In the genomic region with DNA sequence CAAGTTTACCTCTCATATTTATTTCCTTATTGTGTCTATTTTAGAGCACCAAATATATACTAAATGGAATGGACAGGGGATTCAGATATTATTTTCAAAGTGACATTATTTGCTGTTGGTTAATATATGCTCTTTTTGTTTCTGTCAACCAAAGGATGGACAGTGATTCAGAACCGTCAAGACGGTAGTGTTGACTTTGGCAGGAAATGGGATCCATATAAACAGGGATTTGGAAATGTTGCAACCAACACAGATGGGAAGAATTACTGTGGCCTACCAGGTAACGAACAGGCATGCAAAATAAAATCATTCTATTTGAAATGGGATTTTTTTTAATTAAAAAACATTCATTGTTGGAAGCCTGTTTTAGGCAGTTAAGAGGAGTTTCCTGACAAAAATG, we compare ENCODE assay signal across 21 cellular contexts. TPM values are rescaled to one million over a fixed set of nuclear protein-coding genes. Genes with fewer than 3 reads are reported as not detected.
DNase-seq lines count a peak whose midpoint lies in the region; ATAC-seq and TF ChIP-seq lines count a peak whose summit lies in the region.
"Had no signal": no experiment of that assay in that cellular context is flagged by ENCODE, and none has a peak within 500 bp of the region (broad histone marks: within the 10 kb centered on the region; RNA-seq: fewer than 3 reads in every experiment).

No MANE protein-coding gene starts in this region.

- DNase-seq in MCF 10A (ENCODE audit: unreplicated experiment) (peak; percentile 77), breast epithelium (ENCODE audit: low spot score in 2 of 2) (no peak), epithelial cell of esophagus (ENCODE audit: low read depth) (peak; percentile 38), GM23248 (no peak), retina (no peak)
- DNase-seq: 8988T; BE2C; Caco-2; CD4-positive, CD25-positive, alpha-beta regulatory T cell; DMS153; GF-D8; H9; NCI-H1105; NCI-H1694; NCI-H2081 treated with DMSO at 0.1 percent for 48 hours; NCI-H446 treated with DMSO at 0.1 percent for 48 hours; SHP77 treated with DMSO at 0.1 percent for 48 hours; SK-N-SH had no signal

- H3K9me3 ChIP-seq in breast epithelium (no peaks in the 10 kb centered on the region), GM23248 (ENCODE audit: low read depth) (no peaks in the 10 kb centered on the region)
- H3K9me3 ChIP-seq: BE2C, Caco-2, SK-N-SH had no signal

- no peak for ATAC-seq in HG02759 (IDR thresholded peaks at IDR 0.05; ENCODE audit: unreplicated experiment)

- BruUV-seq in MCF 10A (replicated peaks; lab: Mats Ljungman, UMichigan), result no TSS peak

- H3K4me3 Mint-ChIP-seq in MCF 10A (ENCODE audit: unreplicated experiment), result no peak overlapping the region
- H3K4me3 Mint-ChIP-seq: CD4-positive, CD25-positive, alpha-beta regulatory T cell; H9 had no signal

- no peak overlapping the region for H3K4me2 ChIP-seq in GM23248 (ENCODE audit: unreplicated experiment)
- H3K4me2 ChIP-seq: SK-N-SH had no signal

- TF ChIP-seq CTCF in MCF 10A (IDR thresholded peaks at IDR 0.05; ENCODE audit: unreplicated experiment) (no peak), breast epithelium (IDR thresholded peaks at IDR 0.05) (no peak), epithelial cell of esophagus (IDR thresholded peaks at IDR 0.05; ENCODE audit: insufficient read depth, low read depth, low read length, missing control alignments) (no peak)

- no peak overlapping the region for H3K27ac ChIP-seq in breast epithelium
- H3K27ac ChIP-seq in GM23248, result no peak overlapping the region

- no peaks in the 10 kb centered on the region for H3K4me1 ChIP-seq in breast epithelium
- H3K4me1 ChIP-seq in GM23248 (ENCODE audit: insufficient read depth), result no peaks in the 10 kb centered on the region
- H3K4me1 ChIP-seq: BE2C had no signal

- no peak for TF ChIP-seq POLR2A in breast epithelium (IDR thresholded peaks at IDR 0.05)

- H3K36me3 Mint-ChIP-seq in MCF 10A (ENCODE audit: insufficient read depth, unreplicated experiment), result no peaks in the 10 kb centered on the region
- H3K36me3 Mint-ChIP-seq: CD4-positive, CD25-positive, alpha-beta regulatory T cell had no signal

- H3K27me3 ChIP-seq in breast epithelium, result no peaks in the 10 kb centered on the region
- 0 out of 2 replicates have a peak, but pooled peaks cover 9% of the 10 kb centered on the region for H3K27me3 ChIP-seq in GM23248 (replicated peaks; ENCODE audit: insufficient read depth)

- no peak overlapping the region for H2AFZ ChIP-seq in GM23248

- no peaks in the 10 kb centered on the region for H3K27me3 Mint-ChIP-seq in MCF 10A (ENCODE audit: insufficient read depth, unreplicated experiment)

- H3K4me3 ChIP-seq in breast epithelium, result no peak overlapping the region
- H3K4me3 ChIP-seq in epithelial cell of esophagus (ENCODE audit: low read length), result no peak overlapping the region
- no peak overlapping the region for H3K4me3 ChIP-seq in GM23248

- peak overlapping the region; percentile 39 for H3K27ac Mint-ChIP-seq in MCF 10A (ENCODE audit: low read depth, unreplicated experiment)
- H3K27ac Mint-ChIP-seq: CD4-positive, CD25-positive, alpha-beta regulatory T cell; H9 had no signal

- no peaks in the 10 kb centered on the region for H3K9me2 ChIP-seq in GM23248 (ENCODE audit: insufficient read depth)
- H3K9me2 ChIP-seq: SK-N-SH had no signal

- H3K9ac ChIP-seq in GM23248, result no peak overlapping the region
- H3K9ac ChIP-seq: SK-N-SH had no signal

- H3K9me3 Mint-ChIP-seq in MCF 10A (ENCODE audit: unreplicated experiment), result no peaks in the 10 kb centered on the region
- H3K9me3 Mint-ChIP-seq: H9 had no signal

- no peaks in the 10 kb centered on the region for H4K20me1 ChIP-seq in GM23248 (ENCODE audit: insufficient read depth)

- H3K79me2 ChIP-seq in GM23248 (ENCODE audit: insufficient read depth), result no peaks in the 10 kb centered on the region

- in situ Hi-C loops in GM23248 (cut with MboI), result loop anchor here (25.0 kb wide), 1 partner anchor 793 kb away; no protein-coding TSS in a partner anchor

- peaks cover 6% of the 10 kb centered on the region for H3K4me1 Mint-ChIP-seq in MCF 10A (ENCODE audit: insufficient read depth, unreplicated experiment)
- H3K4me1 Mint-ChIP-seq: CD4-positive, CD25-positive, alpha-beta regulatory T cell had no signal

- H3K36me3 ChIP-seq in breast epithelium (no peaks in the 10 kb centered on the region), GM23248 (ENCODE audit: low read depth) (no peaks in the 10 kb centered on the region)
- H3K36me3 ChIP-seq: BE2C had no signal

- POLR2A ChIA-PET in MCF 10A (lab: Yijun Ruan, JAX), result interaction anchor here (0.8 to 2.2 kb wide), 3 partner anchors 9 to 41 kb away, joined by 3 to 8 read pairs (median 4); a partner anchor contains a TSS

- CTCF ChIA-PET in MCF 10A (lab: Yijun Ruan, JAX), result interaction anchor here (0.6 to 6.7 kb wide), 6 partner anchors 10 to 78 kb away, joined by 3 to 59 read pairs (median 16); no protein-coding TSS in a partner anchor

- no peaks in the 10 kb centered on the region for H3F3A ChIP-seq in GM23248 (ENCODE audit: insufficient read depth)

- intact Hi-C loops in MCF 10A (cut with micrococcal nuclease), result loop anchor here (5.0 kb wide), 1 partner anchor 33 kb away; no protein-coding TSS in a partner anchor
- intact Hi-C loops in breast epithelium (cut with DNase I; ENCODE audit: low total_unique reads), result no loop called here

- WGBS in GM23248 (ENCODE audit: low coverage in 1 of 2, low lambda C conversion rate in 2 of 2, missing lambda C conversion rate in 2 of 2), 2 experiments, result 25 to 37% methylated on average over 3 of the region's 3 CpGs

RNA-seq across cellular contexts. Expression of a gene that starts 6.2 kb away (rescaled TPM):
- total RNA-seq in MCF 10A (2022) (not detected in 2 replicates), breast epithelium (1 to 10 TPM in 1 of 3 donors, not detected in 2; 3.9 TPM)
- total RNA-seq in GM23248 (2014; rRNA removed; shearing (Covaris generic)), result not detected in 2 replicates
- polyA plus RNA-seq in GM23248 (2016; fragmentation: Nextera tagmentation; extraction: Ambion mirVana), result not detected in 2 replicates
- total RNA-seq: CD4-positive, CD25-positive, alpha-beta regulatory T cell; H9; LHCN-M2; OCI-LY7 had no signal
- polyA plus RNA-seq: CD4-positive, CD25-positive, alpha-beta regulatory T cell; SK-N-SH had no signal

RNA-seq across cellular contexts. Expression of a gene that starts 18.8 kb away (rescaled TPM):
- 107 and 136 TPM in 2 replicates for total RNA-seq in MCF 10A (2022)
- 10 to 100 TPM; 38.1 to 61.2 (median 54.4) TPM for total RNA-seq in breast epithelium
- total RNA-seq in GM23248 (2014; rRNA removed; shearing (Covaris generic)), result 84.7 and 84.8 TPM in 2 replicates
- polyA plus RNA-seq in GM23248 (2016; fragmentation: Nextera tagmentation; extraction: Ambion mirVana), result 72.0 and 81.7 TPM in 2 replicates

RNA-seq across cellular contexts. Expression of a gene that starts 21.5 kb away (rescaled TPM):
- total RNA-seq in MCF 10A (2022) (not detected in 2 replicates), breast epithelium (under 1 TPM in 1 of 3 donors, not detected in 2; 0.66 TPM)
- not detected in 2 replicates for total RNA-seq in GM23248 (2014; rRNA removed; shearing (Covaris generic))
- polyA plus RNA-seq in GM23248 (2016; fragmentation: Nextera tagmentation; extraction: Ambion mirVana), result not detected in 2 replicates
- total RNA-seq: CD4-positive, CD25-positive, alpha-beta regulatory T cell; H9; LHCN-M2; OCI-LY7 had no signal
- polyA plus RNA-seq: CD4-positive, CD25-positive, alpha-beta regulatory T cell; SK-N-SH had no signal

RNA-seq across cellular contexts. Expression of a gene that starts 43.4 kb away (rescaled TPM):
- total RNA-seq in MCF 10A (2022), result 3.2 and 4.9 TPM in 2 replicates
- total RNA-seq in breast epithelium, result 1 to 10 TPM in 1 of 3 donors, not detected in 2; 3.3 TPM
- not detected in 2 replicates for total RNA-seq in GM23248 (2014; rRNA removed; shearing (Covaris generic))
- polyA plus RNA-seq in GM23248 (2016; fragmentation: Nextera tagmentation; extraction: Ambion mirVana), result not detected in 2 replicates
- total RNA-seq: CD4-positive, CD25-positive, alpha-beta regulatory T cell; H9; LHCN-M2; OCI-LY7 had no signal
- polyA plus RNA-seq: CD4-positive, CD25-positive, alpha-beta regulatory T cell; SK-N-SH had no signal

Comparison
In these comparisons a context has a peak if more than half of its experiments do, and no peak if none do; other contexts are left out.
1. DNase-seq: peak in MCF 10A (single experiment) and epithelial cell of esophagus (single experiment); none in breast epithelium (0 of 2), GM23248 (single experiment) and retina (single experiment).